Comparison of ENCODE assay signal across 24 cellular contexts in genomic region chr4:126593626-126594025, GRCh38.
"Had no signal": no experiment of that assay in that cellular context is flagged by ENCODE, and none has a peak within 500 bp of the region (broad histone marks: within the 10 kb centered on the region; RNA-seq: fewer than 3 reads in every experiment).

No MANE protein-coding gene starts in this region.

- H3K27me3 ChIP-seq: colonic mucosa, dorsolateral prefrontal cortex, esophagus muscularis mucosa, esophagus squamous epithelium, foreskin keratinocyte, gastrocnemius medialis, gastroesophageal sphincter, heart left ventricle, heart right ventricle had no signal

- H3K27ac ChIP-seq: colonic mucosa, coronary artery, dorsolateral prefrontal cortex, epithelial cell of prostate, esophagus muscularis mucosa, esophagus squamous epithelium, foreskin keratinocyte, gastrocnemius medialis, gastroesophageal sphincter, heart left ventricle, heart right ventricle had no signal

- ATAC-seq: effector memory CD8-positive, alpha-beta T cell; esophagus mucosa; foreskin keratinocyte; gastrocnemius medialis; gastroesophageal sphincter; heart left ventricle; heart right ventricle had no signal

- H3K9me3 ChIP-seq: colonic mucosa, esophagus muscularis mucosa, esophagus squamous epithelium, gastrocnemius medialis had no signal

- H3K4me3 ChIP-seq: colonic mucosa, coronary artery, dorsolateral prefrontal cortex, esophagus muscularis mucosa, esophagus squamous epithelium, gastrocnemius medialis, gastroesophageal sphincter, heart left ventricle, heart right ventricle had no signal

- H3K36me3 ChIP-seq: colonic mucosa, esophagus muscularis mucosa, esophagus squamous epithelium, gastrocnemius medialis, gastroesophageal sphincter, heart left ventricle, heart right ventricle had no signal

- DNase-seq: colonic mucosa; cortex of kidney; dermis blood vessel endothelial cell; dorsolateral prefrontal cortex; effector CD4-positive, alpha-beta T cell; effector CD8-positive, alpha-beta T cell; effector memory CD4-positive, alpha-beta T cell; effector memory CD8-positive, alpha-beta T cell; endodermal cell; erythroblast; esophagus squamous epithelium; foreskin fibroblast; foreskin keratinocyte; foreskin melanocyte; gastrocnemius medialis; glutamatergic neuron; head of caudate nucleus; heart left ventricle; heart right ventricle had no signal

- H3K4me1 ChIP-seq: colonic mucosa, esophagus muscularis mucosa, esophagus squamous epithelium, foreskin keratinocyte, gastrocnemius medialis, gastroesophageal sphincter, heart left ventricle, heart right ventricle had no signal
